ENCODE assay signal across 21 cellular contexts in genomic region chr2:240593703-240594451, GRCh38. TPM values are rescaled to one million over a fixed set of nuclear protein-coding genes. Genes with fewer than 3 reads are reported as not detected.
DNase-seq lines count a peak whose midpoint lies in the region; ATAC-seq and TF ChIP-seq lines count a peak whose summit lies in the region.
"Had no signal": no experiment of that assay in that cellular context is flagged by ENCODE, and none has a peak within 500 bp of the region (broad histone marks: within the 10 kb centered on the region; RNA-seq: fewer than 3 reads in every experiment).

No MANE protein-coding gene starts in this region.

- CTCF ChIA-PET in activated CD4-positive, alpha-beta T cell treated with anti-CD3 and anti-CD28 coated beads for 36 hours (lab: Charles Lee) = interaction anchor here (0.6 to 1.2 kb wide), 2 partner anchors 28 to 56 kb away, joined by 3 read pairs; no protein-coding TSS in a partner anchor

- no peaks in the 10 kb centered on the region for H3K27me3 ChIP-seq in spleen (replicated peaks in 1 of 7)
- H3K27me3 ChIP-seq: testis had no signal

- H3K9me3 ChIP-seq in spleen = no peaks in the 10 kb centered on the region
- H3K9me3 ChIP-seq: testis had no signal

- no peaks in the 10 kb centered on the region for H3K27me3 Mint-ChIP-seq in activated CD4-positive, alpha-beta T cell treated with anti-CD3 and anti-CD28 coated beads for 36 hours
- H3K27me3 Mint-ChIP-seq in chondrocyte (ENCODE audit: low read depth) = no peaks in the 10 kb centered on the region
- H3K27me3 Mint-ChIP-seq: activated CD8-positive, alpha-beta memory T cell treated with anti-CD3 and anti-CD28 coated beads, Interleukin-2, amount 10 ng/mL, durations not matched to agents 7 days and 5 days; brain had no signal

- H3K36me3 ChIP-seq in spleen = peaks cover 0 to 99% (median 89%) of the 10 kb centered on the region in 6 donors

- H3K4me3 ChIP-seq in spleen = no peak overlapping the region
- H3K4me3 ChIP-seq: lung, SK-N-MC, testis had no signal

- H3K9me3 Mint-ChIP-seq in activated CD4-positive, alpha-beta T cell treated with anti-CD3 and anti-CD28 coated beads for 36 hours (ENCODE audit: low read depth) = no peaks in the 10 kb centered on the region
- no peaks in the 10 kb centered on the region for H3K9me3 Mint-ChIP-seq in chondrocyte (ENCODE audit: low read depth)
- H3K9me3 Mint-ChIP-seq: activated naive CD4-positive, alpha-beta T cell treated with anti-CD3 and anti-CD28 coated beads for 36 hours; brain; T-helper 2 cell treated with Interferon-gamma antibody and Interleukin-4, amounts not matched to agents 5 μg/mL and 100 μg/mL, for 36 hours had no signal

- H3K36me3 Mint-ChIP-seq in activated CD4-positive, alpha-beta T cell treated with anti-CD3 and anti-CD28 coated beads for 36 hours (ENCODE audit: low read depth) = peaks cover 5% of the 10 kb centered on the region
- H3K36me3 Mint-ChIP-seq in chondrocyte (ENCODE audit: low read depth) = peaks cover 2% of the 10 kb centered on the region

- peak; percentile 2 for DNase-seq in activated CD4-positive, alpha-beta T cell treated with anti-CD3 and anti-CD28 coated beads for 36 hours
- DNase-seq in activated CD4-positive, alpha-beta T cell treated with anti-CD3 and anti-CD28 coated beads for 48 hours = no peak
- DNase-seq in chondrocyte (ENCODE audit: low spot score) (peak; percentile 89), left colon (peak; percentile 2 to 17), spleen (peak; percentile 64), DMS153 (lab: John Stamatoyannopoulos, UW) (no peak), GOT3 (lab: John Stamatoyannopoulos, UW) (no peak), DMS153 treated with DMSO at 0.1 percent for 48 hours (lab: John Stamatoyannopoulos, UW; ENCODE audit: unreplicated experiment) (no peak)
- DNase-seq: activated CD4-positive, alpha-beta T cell treated with anti-CD3 and anti-CD28 coated beads for 1 hour; activated CD8-positive, alpha-beta memory T cell treated with anti-CD3 and anti-CD28 coated beads, Interleukin-2, amount 10 ng/mL, durations not matched to agents 7 days and 5 days; activated naive CD4-positive, alpha-beta T cell treated with anti-CD3 and anti-CD28 coated beads for 36 hours; NCI-H774; PC-3; small intestine; stimulated activated CD8-positive, alpha-beta memory T cell treated with anti-CD3 and anti-CD28 coated beads, Interleukin-4, amount 100 ng/mL, for 48 hours had no signal

- H3K4me3 Mint-ChIP-seq in activated CD4-positive, alpha-beta T cell treated with anti-CD3 and anti-CD28 coated beads for 36 hours = no peak overlapping the region
- H3K4me3 Mint-ChIP-seq in chondrocyte (ENCODE audit: unreplicated experiment) = no peak overlapping the region
- H3K4me3 Mint-ChIP-seq: activated CD8-positive, alpha-beta memory T cell treated with anti-CD3 and anti-CD28 coated beads, Interleukin-2, amount 10 ng/mL, durations not matched to agents 7 days and 5 days; activated naive CD4-positive, alpha-beta T cell treated with anti-CD3 and anti-CD28 coated beads for 36 hours; brain; T-helper 2 cell treated with Interferon-gamma antibody and Interleukin-4, amounts not matched to agents 5 μg/mL and 100 μg/mL, for 36 hours had no signal

- no peak for TF ChIP-seq CTCF in chondrocyte (IDR thresholded peaks at IDR 0.05)
- no peak for TF ChIP-seq CTCF in spleen (IDR thresholded peaks at IDR 0.05 in 8 of 11, conservative IDR thresholded peaks at IDR 0.05 in 3 of 11)

- intact Hi-C loops in activated CD4-positive, alpha-beta T cell treated with anti-CD3 and anti-CD28 coated beads for 36 hours (cut with DNase I, micrococcal nuclease) = no loop called here
- intact Hi-C loops in left colon (cut with DNase I, micrococcal nuclease) (no loop called here), spleen (cut with DNase I; ENCODE audit: low total_unique reads) (no loop called here)

- H3K4me1 Mint-ChIP-seq in activated CD4-positive, alpha-beta T cell treated with anti-CD3 and anti-CD28 coated beads for 36 hours = peaks cover 7% of the 10 kb centered on the region
- peaks cover 3% of the 10 kb centered on the region for H3K4me1 Mint-ChIP-seq in chondrocyte (ENCODE audit: low read depth)

- no peak for ATAC-seq in activated CD4-positive, alpha-beta T cell treated with anti-CD3 and anti-CD28 coated beads for 36 hours
- ATAC-seq in left colon = no peak
- ATAC-seq: activated CD8-positive, alpha-beta memory T cell treated with anti-CD3 and anti-CD28 coated beads, Interleukin-2, amount 10 ng/mL, durations not matched to agents 7 days and 5 days; esophagus mucosa; PC-3 had no signal

- H3K4me1 ChIP-seq in spleen = peaks cover 0 to 30% (median 15%) of the 10 kb centered on the region in 6 donors

- H3K27ac Mint-ChIP-seq in activated CD4-positive, alpha-beta T cell treated with anti-CD3 and anti-CD28 coated beads for 36 hours = no peak overlapping the region
- H3K27ac Mint-ChIP-seq in chondrocyte (ENCODE audit: unreplicated experiment) = no peak overlapping the region
- H3K27ac Mint-ChIP-seq: activated CD8-positive, alpha-beta memory T cell treated with anti-CD3 and anti-CD28 coated beads, Interleukin-2, amount 10 ng/mL, durations not matched to agents 7 days and 5 days; activated naive CD4-positive, alpha-beta T cell treated with anti-CD3 and anti-CD28 coated beads for 36 hours; T-helper 2 cell treated with Interferon-gamma antibody and Interleukin-4, amounts not matched to agents 5 μg/mL and 100 μg/mL, for 36 hours had no signal

- TF ChIP-seq POLR2A in spleen (IDR thresholded peaks at IDR 0.05) = no peak

- 87 to 95% (median 93%) methylated on average over 3 to 19 of the region's 19 CpGs for WGBS in spleen, 5 donors

- H3K27ac ChIP-seq in spleen = no peak overlapping the region
- H3K27ac ChIP-seq: SK-N-MC, testis had no signal

- POLR2A ChIA-PET in activated CD4-positive, alpha-beta T cell treated with anti-CD3 and anti-CD28 coated beads for 36 hours (lab: Charles Lee) = no interaction called here

RNA-seq across cellular contexts. Expression of gene CAPN10, which starts 7.3 kb away (rescaled TPM):
- 10 to 100 TPM; 22.1 to 30.2 TPM for total RNA-seq in activated CD4-positive, alpha-beta T cell treated with anti-CD3 and anti-CD28 coated beads for 36 hours
- total RNA-seq in chondrocyte (22.0 to 29.4 TPM (median 22.7 TPM) in 3 replicates), left colon (10 to 100 TPM; 33.6 to 36.1 TPM), spleen (10 to 100 TPM; 43.0 to 82.6 (median 59.4) TPM)
- polyA plus RNA-seq in spleen = 10 to 100 TPM; 34.7 to 83.1 (median 66.1) TPM

RNA-seq across cellular contexts. Expression of gene RNPEPL1, which starts 25.6 kb away (rescaled TPM):
- 10 to 100 TPM; 35.7 to 43.8 TPM for total RNA-seq in activated CD4-positive, alpha-beta T cell treated with anti-CD3 and anti-CD28 coated beads for 36 hours
- total RNA-seq in chondrocyte = 54.9 to 63.2 TPM (median 61.3 TPM) in 3 replicates
- total RNA-seq in left colon = 100 to 1,000 TPM in 1 of 2 donors, 10 to 100 TPM in 1; 91.4 to 107 TPM
- 100 to 1,000 TPM in 2 of 7 donors, 10 to 100 TPM in 5; 57.2 to 116 (median 73.0) TPM for total RNA-seq in spleen
- 100 to 1,000 TPM in 2 of 3 donors, 10 to 100 TPM in 1; 79.8 to 165 (median 107) TPM for polyA plus RNA-seq in spleen

RNA-seq across cellular contexts. Expression of gene GPR35, which starts 31.4 kb away (rescaled TPM):
- total RNA-seq in activated CD4-positive, alpha-beta T cell treated with anti-CD3 and anti-CD28 coated beads for 36 hours = 1 to 10 TPM; 3.6 to 4.1 TPM
- total RNA-seq in chondrocyte (1.9 to 2.9 TPM (median 2.8 TPM) in 3 replicates), left colon (10 to 100 TPM; 67.5 to 84.3 TPM), spleen (10 to 100 TPM; 10.3 to 25.3 (median 18.7) TPM)
- 10 to 100 TPM in 2 of 3 donors, 1 to 10 TPM in 1; 7.4 to 19.1 (median 17.8) TPM for polyA plus RNA-seq in spleen

RNA-seq across cellular contexts. Expression of gene DUSP28, which starts 33.7 kb away (rescaled TPM):
- 1 to 10 TPM; 3.3 to 5.0 TPM for total RNA-seq in activated CD4-positive, alpha-beta T cell treated with anti-CD3 and anti-CD28 coated beads for 36 hours
- total RNA-seq in chondrocyte (3.4 to 4.7 TPM (median 3.7 TPM) in 3 replicates), left colon (1 to 10 TPM; 4.1 to 6.0 TPM), spleen (10 to 100 TPM in 1 of 7 donors, 1 to 10 TPM in 6; 5.9 to 13.6 (median 7.1) TPM)
- 1 to 10 TPM; 6.5 to 9.0 (median 7.9) TPM for polyA plus RNA-seq in spleen

RNA-seq across cellular contexts. Expression of gene ANKMY1, which starts 36.1 kb away (rescaled TPM):
- 10 to 100 TPM; 20.7 to 24.0 TPM for total RNA-seq in activated CD4-positive, alpha-beta T cell treated with anti-CD3 and anti-CD28 coated beads for 36 hours
- 9.5 to 20.6 TPM (median 10.8 TPM) in 3 replicates for total RNA-seq in chondrocyte
- 10 to 100 TPM; 18.5 to 19.9 TPM for total RNA-seq in left colon
- total RNA-seq in spleen = 10 to 100 TPM; 26.5 to 45.5 (median 30.1) TPM
- polyA plus RNA-seq in spleen = 10 to 100 TPM in 1 of 3 donors, 1 to 10 TPM in 2; 7.6 to 11.4 (median 8.1) TPM

Comparison
In these comparisons a context has a peak if more than half of its experiments do, and no peak if none do; other contexts are left out.
1. DNase-seq: peak in activated CD4-positive, alpha-beta T cell treated with anti-CD3 and anti-CD28 coated beads for 36 hours (single experiment), chondrocyte (single experiment), left colon (2 of 2) and spleen (single experiment); none in activated CD4-positive, alpha-beta T cell treated with anti-CD3 and anti-CD28 coated beads for 48 hours (single experiment), DMS153 (single experiment), GOT3 (single experiment) and DMS153 treated with DMSO at 0.1 percent for 48 hours (single experiment).